ENCODE assay signal across 7 cellular contexts in the genomic region with DNA sequence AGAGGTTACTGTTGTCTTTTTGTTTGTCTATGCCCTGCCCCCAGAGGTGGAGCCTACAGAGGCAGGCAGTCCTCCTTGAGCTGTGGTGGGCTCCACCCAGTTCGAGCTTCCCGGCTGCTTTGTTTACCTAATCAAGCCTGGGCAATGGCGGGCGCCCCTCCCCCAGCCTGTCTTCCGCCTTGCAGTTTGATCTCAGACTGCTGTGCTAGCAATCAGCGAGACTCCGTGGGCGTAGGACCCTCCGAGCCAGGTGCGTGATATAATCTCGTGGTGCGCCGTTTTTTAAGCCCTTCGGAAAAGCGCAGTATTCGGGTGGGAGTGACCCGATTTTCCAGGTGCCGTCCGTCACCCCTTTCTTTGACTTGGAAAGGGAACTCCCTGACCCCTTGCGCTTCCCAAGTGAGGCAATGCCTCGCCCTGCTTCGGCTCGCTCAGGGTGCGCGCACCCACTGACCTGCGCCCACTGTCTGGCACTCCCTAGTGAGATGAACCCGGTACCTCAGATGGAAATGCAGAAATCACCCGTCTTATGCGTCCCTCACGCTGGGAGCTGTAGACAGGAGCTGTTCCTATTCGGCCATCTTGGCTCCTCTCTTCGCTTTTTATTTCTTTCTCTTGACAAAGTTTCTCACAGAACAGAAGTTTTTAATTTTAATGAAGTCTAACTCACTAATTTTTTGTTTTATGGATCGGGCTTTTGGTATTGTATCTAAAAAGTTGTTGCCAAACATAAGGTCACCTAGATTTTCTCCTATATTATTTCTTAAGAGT. TPM values are rescaled to one million over a fixed set of nuclear protein-coding genes. Genes with fewer than 3 reads are reported as not detected.
"Had no signal": no experiment of that assay in that cellular context is flagged by ENCODE, and none has a peak within 500 bp of the region (broad histone marks: within the 10 kb centered on the region; RNA-seq: fewer than 3 reads in every experiment).

No MANE protein-coding gene starts in this region.

RNA-seq across cellular contexts. Expression of gene ALX1, which starts 38.0 kb away (rescaled TPM):
- total RNA-seq: activated CD8-positive, alpha-beta T cell treated with anti-CD3 and anti-CD28 coated beads, Interleukin-2, amount 10 ng/mL, durations not matched to agents 7 days and 5 days; activated T-helper 17 cell treated with anti-CD3 and anti-CD28 coated beads, Interleukin-2, amount 50 U/mL, for 72 hours; mammary epithelial cell; mucosa of descending colon; naive thymus-derived CD8-positive, alpha-beta T cell; osteoblast; T-cell had no signal
